Comparison of ENCODE assay signal across 8 cellular contexts in genomic region chr15:56918907-56919707, GRCh38. TPM values are rescaled to one million over a fixed set of nuclear protein-coding genes. Genes with fewer than 3 reads are reported as not detected.
A peak's percentile ranks its signal among the peaks of the same experiment; 100 is the strongest.
DNase-seq lines count a peak whose midpoint lies in the region; ATAC-seq and TF ChIP-seq lines count a peak whose summit lies in the region.

No MANE protein-coding gene starts in this region.

- peaks cover 4% of the 10 kb centered on the region; the same call in 1 of the 2 replicates for H3F3A ChIP-seq in MM.1S (ENCODE audit: insufficient read depth, low read length)

- peak; percentile 41 for ATAC-seq in left lobe of liver

- H3K9me2 ChIP-seq in MM.1S (replicated peaks; ENCODE audit: insufficient read depth, low read length): no peaks in the 10 kb centered on the region

- H3K4me3 ChIP-seq in MM.1S (ENCODE audit: low read length): peak overlapping the region; percentile 90

- no peaks in the 10 kb centered on the region for H4K20me1 ChIP-seq in MM.1S (ENCODE audit: insufficient read depth, low read length)

- H3K27me3 ChIP-seq in MM.1S (replicated peaks; ENCODE audit: insufficient read depth, low read length): no peaks in the 10 kb centered on the region

- no peak for TF ChIP-seq CTCF in MM.1S (IDR thresholded peaks at IDR 0.05; ENCODE audit: low read length)

- H3K4me1 ChIP-seq in MM.1S (ENCODE audit: low read length): peaks cover 21% of the 10 kb centered on the region

- H3K27ac ChIP-seq in MM.1S (ENCODE audit: low read length) (peak overlapping the region; percentile 60; the same call in 1 of the 2 replicates), cingulate gyrus (ENCODE audit: low read depth, low read length) (peak overlapping the region; percentile 91)

- H2AFZ ChIP-seq in MM.1S (ENCODE audit: low read length): peak overlapping the region; percentile 98

- peak overlapping the region; percentile 90; the same call in 1 of the 2 replicates for H3K4me2 ChIP-seq in MM.1S (ENCODE audit: low read depth, low read length)

- DNase-seq in H4 (ENCODE audit: low spot score) (peak; percentile 23), MM.1S (peak; percentile 62), left lobe of liver (ENCODE audit: low spot score) (peak; percentile 57), DMS79 treated with DMSO at 0.1 percent for 48 hours (lab: John Stamatoyannopoulos, UW) (no peak)
- DNase-seq in activated CD4-positive, alpha-beta T cell treated with anti-CD3 and anti-CD28 coated beads for 48 hours: peak; percentile 70
- peak; percentile 44 to 45 for DNase-seq in stimulated activated CD4-positive, alpha-beta T cell treated with anti-CD3 and anti-CD28 coated beads, Interleukin-2, amount 100 ng/mL, for 48 hours

- H3K9ac ChIP-seq in MM.1S (ENCODE audit: low read length): peak overlapping the region; percentile 84

- no peaks in the 10 kb centered on the region; the same call in 1 of the 2 replicates for H3K36me3 ChIP-seq in MM.1S (replicated peaks; ENCODE audit: insufficient read depth, low read length)

- peaks cover 22% of the 10 kb centered on the region for H3K79me2 ChIP-seq in MM.1S (ENCODE audit: low read length)

- TF ChIP-seq POLR2A in GM10847 (IDR thresholded peaks at IDR 0.05; ENCODE audit: extremely low read depth, insufficient read length): peak; percentile 27

- no peaks in the 10 kb centered on the region for H3K9me3 ChIP-seq in MM.1S (replicated peaks; ENCODE audit: insufficient read depth, low read length)

RNA-seq across cellular contexts. Expression of gene TCF12, which starts 0.7 kb away (rescaled TPM):
- 73.0 and 98.7 TPM in 2 replicates for total RNA-seq in H4 (2014; rRNA removed; shearing (Covaris generic))
- total RNA-seq in left lobe of liver: 29.8 TPM
